Comparison of ENCODE assay signal across 8 cellular contexts in genomic region chr9:97696025-97696822, GRCh38. TPM values are rescaled to one million over a fixed set of nuclear protein-coding genes. Genes with fewer than 3 reads are reported as not detected.
A peak's percentile ranks its signal among the peaks of the same experiment; 100 is the strongest.
DNase-seq lines count a peak whose midpoint lies in the region; ATAC-seq, FAIRE-seq and TF ChIP-seq lines count a peak whose summit lies in the region.

No MANE protein-coding gene starts in this region.

- no TSS peak for BruUV-seq in A673 (replicated peaks; lab: Mats Ljungman, UMichigan)

- intact Hi-C loops in A673 (cut with micrococcal nuclease; ENCODE audit: unreplicated experiment) (no loop called here), natural killer cell (cut with micrococcal nuclease) (loop anchor here (1.0 kb wide), 1 partner anchor 63 kb away; the partner anchor contains the start of genes NCBP1 and TSTD2)

- H3K27ac ChIP-seq in A673 (ENCODE audit: low read depth, low read length, poor library complexity, severe bottlenecking) (peak overlapping the region; percentile 85), OCI-LY3 (ENCODE audit: low read length) (peak overlapping the region; percentile 35), ectodermal cell (ENCODE audit: insufficient read depth, low read depth, low read length, poor library complexity, severe bottlenecking) (no peak overlapping the region)

- H3K36me3 Mint-ChIP-seq in natural killer cell = no peaks in the 10 kb centered on the region

- H3K79me2 ChIP-seq in OCI-LY3 (ENCODE audit: low read length) = peaks cover 36% of the 10 kb centered on the region

- peak overlapping the region; percentile 75 for H3K9ac ChIP-seq in OCI-LY3 (ENCODE audit: low read length)

- H4K20me1 ChIP-seq in OCI-LY3 (ENCODE audit: insufficient read depth, low read length) = 0 out of 2 replicates have a peak, but pooled peaks cover 3% of the 10 kb centered on the region

- CTCF ChIA-PET in A673 (lab: Charles Lee) = no interaction called here

- peaks cover 2 to 9% of the 10 kb centered on the region in 2 donors for H3K27me3 Mint-ChIP-seq in natural killer cell (ENCODE audit: low read depth in 2 of 2)

- FAIRE-seq in HTR-8/SVneo (lab: Jason Lieb, UNC) = no peak

- H3K9me3 ChIP-seq in A673 (ENCODE audit: low read depth, low read length, poor library complexity, severe bottlenecking) (no peaks in the 10 kb centered on the region), OCI-LY3 (ENCODE audit: insufficient read depth, low read length) (no peaks in the 10 kb centered on the region), ectodermal cell (ENCODE audit: control insufficient read depth, low read length) (no peaks in the 10 kb centered on the region)

- ATAC-seq in GM18873 (IDR thresholded peaks at IDR 0.05; ENCODE audit: low FRiP score, unreplicated experiment) (peak; percentile 21), natural killer cell (no peak), GM21529 (IDR thresholded peaks at IDR 0.05; ENCODE audit: unreplicated experiment) (no peak)

- peaks cover 15% of the 10 kb centered on the region for H3K4me1 ChIP-seq in A673 (ENCODE audit: insufficient read depth, low read length, poor library complexity, severe bottlenecking)
- peaks cover 31% of the 10 kb centered on the region for H3K4me1 ChIP-seq in OCI-LY3 (ENCODE audit: low read length)
- H3K4me1 ChIP-seq in ectodermal cell (ENCODE audit: control insufficient read depth, insufficient read depth, low read length) = peaks cover 9% of the 10 kb centered on the region

- H3K4me3 ChIP-seq in A673 (ENCODE audit: low read depth, low read length, poor library complexity, severe bottlenecking) = peak overlapping the region; percentile 92
- H3K4me3 ChIP-seq in OCI-LY3 (ENCODE audit: low read length) = peak overlapping the region; percentile 88
- peak overlapping the region; percentile 83 for H3K4me3 ChIP-seq in ectodermal cell (ENCODE audit: insufficient read depth, low read depth, low read length)

- H3K36me3 ChIP-seq in A673 (ENCODE audit: insufficient read depth, low read length, poor library complexity, severe bottlenecking) (peaks cover 5% of the 10 kb centered on the region), OCI-LY3 (replicated peaks; ENCODE audit: low read depth, low read length) (peaks cover 3% of the 10 kb centered on the region), ectodermal cell (ENCODE audit: control insufficient read depth, insufficient read depth, low read length) (no peaks in the 10 kb centered on the region)

- DNase-seq in A673 (ENCODE audit: low spot score) (peak; percentile 25), natural killer cell (no peak), HTR-8/SVneo (ENCODE audit: insufficient read length, low spot score) (no peak), NCI-H2081 treated with DMSO at 0.1 percent for 48 hours (lab: John Stamatoyannopoulos, UW) (no peak)

- peak overlapping the region; percentile 89 for H3K4me3 Mint-ChIP-seq in natural killer cell

- no peaks in the 10 kb centered on the region for H3K27me3 ChIP-seq in A673 (replicated peaks; ENCODE audit: insufficient read depth, low read depth, low read length, poor library complexity)
- no peaks in the 10 kb centered on the region for H3K27me3 ChIP-seq in OCI-LY3 (ENCODE audit: low read depth, low read length)
- peaks cover 11% of the 10 kb centered on the region for H3K27me3 ChIP-seq in ectodermal cell (ENCODE audit: control insufficient read depth, insufficient read depth, low read length, poor library complexity, severe bottlenecking)

- TF ChIP-seq CTCF in A673 (conservative IDR thresholded peaks at IDR 0.05; ENCODE audit: low read depth, low read length) (no peak), OCI-LY3 (IDR thresholded peaks at IDR 0.05; ENCODE audit: low read depth, low read length) (no peak), natural killer cell (IDR thresholded peaks at IDR 0.05) (no peak)

- POLR2A ChIA-PET in A673 (lab: Charles Lee; ENCODE audit: low non-redundant PET) = no interaction called here

- peak overlapping the region; percentile 99 for H3K4me2 ChIP-seq in OCI-LY3 (ENCODE audit: low read length)

- H3K4me1 Mint-ChIP-seq in natural killer cell = peaks cover 46 to 55% of the 10 kb centered on the region in 2 donors

- H3K9me3 Mint-ChIP-seq in natural killer cell = no peaks in the 10 kb centered on the region

- WGBS in ectodermal cell, 2 experiments = 42 to 44% methylated on average over 11 of the region's 11 CpGs

- H3K27ac Mint-ChIP-seq in natural killer cell = peak overlapping the region; percentile 93 to 95

- H2AFZ ChIP-seq in OCI-LY3 (ENCODE audit: low read depth, low read length) = 0 out of 2 replicates have a peak overlapping the region, but pooled peaks have one; percentile 13

RNA-seq across cellular contexts. Expression of gene XPA, which starts 0.9 kb away (rescaled TPM):
- total RNA-seq in A673 (2021) = 15.6 and 17.9 TPM in 2 replicates
- 11.9 TPM for polyA plus RNA-seq in ectodermal cell (2013, experiment 1 of 4)
- polyA plus RNA-seq in ectodermal cell (2013, experiment 2 of 4) = 12.8 TPM
- 9.9 TPM for polyA plus RNA-seq in ectodermal cell (2013, experiment 3 of 4)
- 12.9 TPM for polyA plus RNA-seq in ectodermal cell (2013, experiment 4 of 4)
- total RNA-seq in natural killer cell = 10 to 100 TPM; 21.7 to 28.4 (median 25.6) TPM
